Comparison of ENCODE assay signal across 1 cellular context in genomic region chr4:178296669-178297068, GRCh38.
TF ChIP-seq lines count a peak whose summit lies in the region.

No MANE protein-coding gene starts in this region.

TF ChIP-seq in H1, 55 proteins besides CTCF, POLR2A, EP300 and RAD21 (continued from another document):
- TF ChIP-seq CHD7 (IDR thresholded peaks at IDR 0.05; ENCODE audit: insufficient replicate concordance, low read length) (no peak), GTF2F1 (IDR thresholded peaks at IDR 0.05; ENCODE audit: borderline replicate concordance, low read depth, low read length) (no peak), MAX (IDR thresholded peaks at IDR 0.05) (no peak)
